In genomic region chr13:68888832-68889231, GRCh38 we compare ENCODE assay signal across 20 cellular contexts.
A peak's percentile ranks its signal among the peaks of the same experiment; 100 is the strongest.
DNase-seq lines count a peak whose midpoint lies in the region; TF ChIP-seq lines count a peak whose summit lies in the region.
"Had no signal": no experiment of that assay in that cellular context is flagged by ENCODE, and none has a peak within 500 bp of the region (broad histone marks: within the 10 kb centered on the region; RNA-seq: fewer than 3 reads in every experiment).

No MANE protein-coding gene starts in this region.

- POLR2A ChIA-PET in MCF 10A (lab: Yijun Ruan, JAX), result no interaction called here

- no peaks in the 10 kb centered on the region for H3K36me3 ChIP-seq in breast epithelium

- no peaks in the 10 kb centered on the region for H3K4me1 ChIP-seq in breast epithelium

- DNase-seq in MCF 10A (ENCODE audit: unreplicated experiment) (peak; percentile 10), breast epithelium (ENCODE audit: low spot score in 2 of 2) (no peak), NCI-H748 treated with DMSO at 0.1 percent for 48 hours (lab: John Stamatoyannopoulos, UW) (peak; percentile 19), epithelial cell of esophagus (ENCODE audit: low read depth) (peak; percentile 69), ureter (ENCODE audit: low spot score) (no peak), HPDE6-E6E7 (ENCODE audit: extremely low spot score) (no peak), RPMI8226 (no peak), pons (ENCODE audit: low spot score) (no peak)
- DNase-seq: 8988T; C1 segment of cervical spinal cord; CD8-positive, alpha-beta T cell; DMS79; HFFc6; NCI-H1092 treated with DMSO at 0.1 percent for 48 hours; NCI-H1436 treated with DMSO at 0.1 percent for 48 hours; NCI-H1930; NCI-H226; NCI-H510A treated with DMSO at 0.1 percent for 48 hours; Right ventricle myocardium superior had no signal

- no peak overlapping the region for H3K4me3 ChIP-seq in breast epithelium
- H3K4me3 ChIP-seq in epithelial cell of esophagus (ENCODE audit: low read length), result no peak overlapping the region
- H3K4me3 ChIP-seq: K562 had no signal

- H3K9me3 Mint-ChIP-seq in MCF 10A (ENCODE audit: unreplicated experiment), result peaks cover 7% of the 10 kb centered on the region

- no peaks in the 10 kb centered on the region for H3K36me3 Mint-ChIP-seq in MCF 10A (ENCODE audit: insufficient read depth, unreplicated experiment)
- H3K36me3 Mint-ChIP-seq: CD8-positive, alpha-beta T cell had no signal

- no peak overlapping the region for H3K4me3 Mint-ChIP-seq in MCF 10A (ENCODE audit: unreplicated experiment)
- H3K4me3 Mint-ChIP-seq: CD8-positive, alpha-beta T cell; HFFc6 had no signal

- TF ChIP-seq CTCF in MCF 10A (IDR thresholded peaks at IDR 0.05; ENCODE audit: unreplicated experiment) (no peak), breast epithelium (IDR thresholded peaks at IDR 0.05) (no peak), epithelial cell of esophagus (IDR thresholded peaks at IDR 0.05; ENCODE audit: insufficient read depth, low read depth, low read length, missing control alignments) (no peak)

- H3K4me1 Mint-ChIP-seq in MCF 10A (ENCODE audit: insufficient read depth, unreplicated experiment), result peaks cover 6% of the 10 kb centered on the region

- H3K27ac ChIP-seq in breast epithelium, result no peak overlapping the region

- TF ChIP-seq POLR2A in breast epithelium (IDR thresholded peaks at IDR 0.05), result no peak

- H3K9me3 ChIP-seq in breast epithelium, result no peaks in the 10 kb centered on the region

- BruUV-seq in MCF 10A (replicated peaks; lab: Mats Ljungman, UMichigan), result no TSS peak

- no peaks in the 10 kb centered on the region for H3K27me3 ChIP-seq in breast epithelium

- H3K27me3 Mint-ChIP-seq in MCF 10A (ENCODE audit: insufficient read depth, unreplicated experiment), result no peaks in the 10 kb centered on the region

- CTCF ChIA-PET in MCF 10A (lab: Yijun Ruan, JAX), result interaction anchor here (0.6 kb wide), 1 partner anchor 20 kb away, joined by 3 read pairs; no protein-coding TSS in a partner anchor

- intact Hi-C loops in MCF 10A (cut with micrococcal nuclease) (no loop called here), breast epithelium (cut with DNase I; ENCODE audit: low total_unique reads) (no loop called here)

- H3K27ac Mint-ChIP-seq in MCF 10A (ENCODE audit: low read depth, unreplicated experiment), result no peak overlapping the region
- H3K27ac Mint-ChIP-seq: CD8-positive, alpha-beta T cell; HFFc6 had no signal

Comparison
In these comparisons a context has a peak if more than half of its experiments do, and no peak if none do; other contexts are left out.
1. DNase-seq: peak in MCF 10A (single experiment), NCI-H748 treated with DMSO at 0.1 percent for 48 hours (single experiment) and epithelial cell of esophagus (single experiment); none in breast epithelium (0 of 2), ureter (single experiment), HPDE6-E6E7 (single experiment), RPMI8226 (single experiment) and pons (single experiment).